8 cellular contexts compared by ENCODE assay signal in genomic region chr13:50123515-50123861, GRCh38.
A peak's percentile ranks its signal among the peaks of the same experiment; 100 is the strongest.
DNase-seq lines count a peak whose midpoint lies in the region; ATAC-seq and TF ChIP-seq lines count a peak whose summit lies in the region.

No MANE protein-coding gene starts in this region.

- peak overlapping the region; percentile 100 for H3K27ac ChIP-seq in left ventricle myocardium inferior (replicated peaks)
- peak overlapping the region; percentile 99 to 100 (median 100) for H3K27ac ChIP-seq in body of pancreas
- H3K27ac ChIP-seq in mesendoderm (ENCODE audit: low read depth, low read length) = no peak overlapping the region

- no peaks in the 10 kb centered on the region for H3K36me3 ChIP-seq in left ventricle myocardium inferior
- no peaks in the 10 kb centered on the region for H3K36me3 ChIP-seq in body of pancreas (replicated peaks in 1 of 2; ENCODE audit: insufficient read depth in 1 of 2, low read depth in 2 of 2)
- H3K36me3 ChIP-seq in mesendoderm (ENCODE audit: control insufficient read depth, insufficient read depth, low read length) = no peaks in the 10 kb centered on the region

- WGBS in body of pancreas, 2 donors = 1 to 7% methylated on average over 13 of the region's 13 CpGs
- WGBS in mesendoderm (ENCODE audit: extremely low coverage, insufficient coverage, low lambda C conversion rate) = no CpG with 5 or more reads among the region's 13 CpGs

- H3K9me3 ChIP-seq in left ventricle myocardium inferior (replicated peaks) (no peaks in the 10 kb centered on the region), body of pancreas (no peaks in the 10 kb centered on the region)

- intact Hi-C loops in left ventricle myocardium inferior (cut with micrococcal nuclease) (no loop called here), left cardiac atrium (cut with DNase I) (no loop called here), body of pancreas (cut with DNase I) (no loop called here)

- H3K27me3 ChIP-seq in left ventricle myocardium inferior (ENCODE audit: low read depth) (peaks cover 4% of the 10 kb centered on the region), body of pancreas (peaks cover 0 to 13% of the 10 kb centered on the region in 2 donors), mesendoderm (ENCODE audit: insufficient read depth, low read length, poor library complexity) (peaks cover 39% of the 10 kb centered on the region)

- H2BK5ac ChIP-seq in mesendoderm (ENCODE audit: low read length) = no peak overlapping the region

- H3K4me2 ChIP-seq in mesendoderm (ENCODE audit: low read length) = peak overlapping the region; percentile 95

- H2BK15ac ChIP-seq in mesendoderm (replicated peaks; ENCODE audit: low read depth) = no peak overlapping the region

- H2BK120ac ChIP-seq in mesendoderm (ENCODE audit: low read depth, low read length) = no peak overlapping the region

- H2AK5ac ChIP-seq in mesendoderm (ENCODE audit: low read length) = no peak overlapping the region

- no peak for TF ChIP-seq POLR2A in body of pancreas (IDR thresholded peaks at IDR 0.05)

- H3K79me2 ChIP-seq in mesendoderm (ENCODE audit: control insufficient read depth, insufficient read depth, low read length) = no peaks in the 10 kb centered on the region

- H3K9ac ChIP-seq in mesendoderm (ENCODE audit: low read length) = peak overlapping the region; percentile 69

- TF ChIP-seq CTCF in left ventricle myocardium inferior (IDR thresholded peaks at IDR 0.05; ENCODE audit: borderline replicate concordance) (no peak), body of pancreas (IDR thresholded peaks at IDR 0.05) (no peak)

- H3K79me1 ChIP-seq in mesendoderm (ENCODE audit: low read length) = no peaks in the 10 kb centered on the region

- ATAC-seq in left cardiac atrium (no peak), body of pancreas (no peak), GM21576 (IDR thresholded peaks at IDR 0.05; ENCODE audit: unreplicated experiment) (no peak), GM21825 (IDR thresholded peaks at IDR 0.05; ENCODE audit: unreplicated experiment) (no peak)

- peak overlapping the region; percentile 87 for H3K56ac ChIP-seq in mesendoderm (ENCODE audit: low read length)

- no peak overlapping the region for H4K5ac ChIP-seq in mesendoderm (ENCODE audit: low read length)

- DNase-seq in left ventricle myocardium inferior (no peak), left cardiac atrium (no peak), body of pancreas (no peak), mesendoderm (no peak), AG08396 (ENCODE audit: low spot score) (no peak)
- DNase-seq in stimulated activated CD8-positive, alpha-beta memory T cell treated with anti-CD3 and anti-CD28 coated beads, Interleukin-4, amount 100 ng/mL, for 48 hours = no peak

- H3K4me1 ChIP-seq in left ventricle myocardium inferior (peaks cover 76% of the 10 kb centered on the region), body of pancreas (peaks cover 43% of the 10 kb centered on the region), mesendoderm (ENCODE audit: control insufficient read depth, low read depth, low read length) (peaks cover 12% of the 10 kb centered on the region)

- H3K4me3 ChIP-seq in left ventricle myocardium inferior (peak overlapping the region; percentile 100), body of pancreas (peak overlapping the region; percentile 26 to 59), mesendoderm (ENCODE audit: low read length) (peak overlapping the region; percentile 62)

- no peak overlapping the region for H4K8ac ChIP-seq in mesendoderm (ENCODE audit: low read depth, low read length)

- no peak overlapping the region for H3K4ac ChIP-seq in mesendoderm (ENCODE audit: low read depth, low read length)

- H3K18ac ChIP-seq in mesendoderm (ENCODE audit: low read length) = no peak overlapping the region

- peak overlapping the region; percentile 1 for H3K23ac ChIP-seq in mesendoderm (ENCODE audit: low read length)

Comparison
In these comparisons a context has a peak if more than half of its experiments do, and no peak if none do; other contexts are left out.
1. H3K4me3 ChIP-seq: peak in every context shown above with its lines; median percentile 100 in left ventricle myocardium inferior; 62 in mesendoderm; 42 in body of pancreas.